ENCODE assay signal across 27 cellular contexts in genomic region chr16:58809213-58809612, GRCh38.
"Had no signal": no experiment of that assay in that cellular context is flagged by ENCODE, and none has a peak within 500 bp of the region (broad histone marks: within the 10 kb centered on the region; RNA-seq: fewer than 3 reads in every experiment).

No MANE protein-coding gene starts in this region.

- H3K4me3 ChIP-seq: esophagus muscularis mucosa, heart right ventricle, neural progenitor cell, sigmoid colon, stomach, thyroid gland had no signal

- H3K27me3 ChIP-seq: esophagus muscularis mucosa, heart right ventricle, neural progenitor cell, sigmoid colon, stomach, thyroid gland had no signal

- H3K9me3 Mint-ChIP-seq: immature natural killer cell had no signal

- H3K4me1 Mint-ChIP-seq: nephron; stimulated activated effector memory CD8-positive, alpha-beta T cell treated with anti-CD3 and anti-CD28 coated beads, Interleukin-12 subunit alpha, Interleukin-12 subunit beta, amount 100 ng/mL, for 72 hours had no signal

- H3K4me3 Mint-ChIP-seq: effector memory CD8-positive, alpha-beta T cell; immature natural killer cell; naive thymus-derived CD4-positive, alpha-beta T cell; nephron; neural progenitor cell; stimulated activated effector memory CD8-positive, alpha-beta T cell treated with anti-CD3 and anti-CD28 coated beads, Interleukin-12 subunit alpha, Interleukin-12 subunit beta, amount 100 ng/mL, for 72 hours had no signal

- H3K27me3 Mint-ChIP-seq: progenitor cell of endocrine pancreas had no signal

- DNase-seq: cerebellar nuclear complex; cortex of kidney; effector memory CD8-positive, alpha-beta T cell; foreskin melanocyte; glutamatergic neuron; heart right ventricle; hypothalamus; immature natural killer cell; kidney; mesendoderm; midbrain; naive thymus-derived CD4-positive, alpha-beta T cell; right cardiac atrium; sigmoid colon; stimulated activated CD4-positive, alpha-beta T cell treated with anti-CD3 and anti-CD28 coated beads, Interleukin-2, amount 100 ng/mL, for 24 hours; stimulated activated CD4-positive, alpha-beta T cell treated with anti-CD3 and anti-CD28 coated beads, Interleukin-4, amount 100 ng/mL, for 24 hours; stimulated activated naive CD4-positive, alpha-beta T cell treated with Interleukin-2 at 50 U/mL for 16 hours; stomach; thyroid gland; trophoblast cell had no signal

- H3K36me3 ChIP-seq: esophagus muscularis mucosa, heart right ventricle, neural progenitor cell, sigmoid colon, stomach, thyroid gland had no signal

- H3K9me3 ChIP-seq: esophagus muscularis mucosa, heart right ventricle, sigmoid colon, stomach, thyroid gland had no signal

- ATAC-seq: effector memory CD8-positive, alpha-beta T cell; heart right ventricle; left lobe of liver; naive thymus-derived CD4-positive, alpha-beta T cell; right cardiac atrium; stimulated activated effector memory CD8-positive, alpha-beta T cell treated with anti-CD3 and anti-CD28 coated beads, Interleukin-12 subunit alpha, Interleukin-12 subunit beta, amount 100 ng/mL, for 72 hours had no signal

- H3K27ac Mint-ChIP-seq: effector memory CD8-positive, alpha-beta T cell; immature natural killer cell; naive thymus-derived CD4-positive, alpha-beta T cell; nephron; neural progenitor cell; progenitor cell of endocrine pancreas; stimulated activated effector memory CD8-positive, alpha-beta T cell treated with anti-CD3 and anti-CD28 coated beads, Interleukin-12 subunit alpha, Interleukin-12 subunit beta, amount 100 ng/mL, for 72 hours had no signal

- H3K9ac ChIP-seq: neural progenitor cell, parathyroid adenoma had no signal

- H3K27ac ChIP-seq: esophagus muscularis mucosa, heart right ventricle, neural progenitor cell, parathyroid adenoma, sigmoid colon, stomach, thyroid gland had no signal

- H3K36me3 Mint-ChIP-seq: immature natural killer cell; neural progenitor cell; stimulated activated effector memory CD8-positive, alpha-beta T cell treated with anti-CD3 and anti-CD28 coated beads, Interleukin-12 subunit alpha, Interleukin-12 subunit beta, amount 100 ng/mL, for 72 hours had no signal

- H3K4me2 ChIP-seq: neural progenitor cell had no signal

- H3K4me1 ChIP-seq: esophagus muscularis mucosa, heart right ventricle, neural progenitor cell, parathyroid adenoma, sigmoid colon, stomach, thyroid gland had no signal
